Comparison of ENCODE assay signal across 24 cellular contexts in the genomic region with DNA sequence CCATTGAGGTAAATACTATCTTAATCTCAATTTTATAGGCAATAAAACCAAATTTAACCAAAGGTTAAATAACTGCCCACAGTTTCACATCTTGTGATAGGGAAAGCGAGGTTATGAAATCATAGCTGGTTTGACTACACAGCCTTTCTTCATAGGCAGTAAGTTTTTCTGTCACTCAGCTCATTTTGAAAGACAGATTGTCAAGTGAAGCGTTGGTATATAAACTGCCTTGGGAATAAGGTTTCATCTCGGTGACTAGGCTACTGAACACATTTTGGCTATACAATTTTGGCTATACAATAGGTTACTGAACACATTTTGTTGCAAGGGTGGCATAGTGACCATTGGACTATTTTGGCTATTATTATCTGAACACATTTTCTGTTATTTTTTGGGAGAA.
"Had no signal": no experiment of that assay in that cellular context is flagged by ENCODE, and none has a peak within 500 bp of the region (broad histone marks: within the 10 kb centered on the region; RNA-seq: fewer than 3 reads in every experiment).

No MANE protein-coding gene starts in this region.

- H3K9me3 ChIP-seq: testis, thoracic aorta, thyroid gland, tibial artery, tibial nerve, upper lobe of left lung, upper lobe of right lung, uterus, vagina had no signal

- H3K36me3 ChIP-seq: stomach, suprapubic skin, thoracic aorta, thyroid gland, tibial artery, tibial nerve, transverse colon, upper lobe of left lung, upper lobe of right lung, uterus, vagina had no signal

- H3K4me3 ChIP-seq: stomach, suprapubic skin, testis, thoracic aorta, thyroid gland, tibial artery, tibial nerve, transverse colon, upper lobe of left lung, upper lobe of right lung, uterus, vagina had no signal

- H3K27ac ChIP-seq: stomach, suprapubic skin, testis, thoracic aorta, thyroid gland, tibial artery, tibial nerve, transverse colon, upper lobe of left lung, upper lobe of right lung, uterus, vagina had no signal

- DNase-seq: stimulated activated CD4-positive, alpha-beta T cell treated with anti-CD3 and anti-CD28 coated beads, Interleukin-2, amount 100 ng/mL, for 48 hours; stimulated activated CD4-positive, alpha-beta T cell treated with anti-CD3 and anti-CD28 coated beads, Interleukin-4, amount 100 ng/mL, for 1 hour; stimulated activated CD4-positive, alpha-beta T cell treated with anti-CD3 and anti-CD28 coated beads, Interleukin-4, amount 100 ng/mL, for 24 hours; stimulated activated CD4-positive, alpha-beta T cell treated with anti-CD3 and anti-CD28 coated beads, Interleukin-4, amount 100 ng/mL, for 4 hours; stimulated activated CD8-positive, alpha-beta memory T cell treated with anti-CD3 and anti-CD28 coated beads, Interleukin-4, amount 100 ng/mL, for 48 hours; stimulated activated naive B cell treated with anti-CD40 and anti-IgM and Interleukin-4, amounts not matched to agents 10 μg/mL and 1 μg/mL and 100 μg/mL, for 72 hours; stimulated activated naive CD4-positive, alpha-beta T cell; stimulated activated naive CD4-positive, alpha-beta T cell treated with Interleukin-2 at 50 U/mL for 16 hours; stimulated activated naive CD8-positive, alpha-beta T cell treated with anti-CD3 and anti-CD28 coated beads, Interleukin-15, amount 100 ng/mL, for 72 hours; stimulated activated naive CD8-positive, alpha-beta T cell treated with anti-CD3 and anti-CD28 coated beads, Interleukin-15, Interleukin-2, amounts not matched to agents 100 U/mL and 50 U/mL, for 24 hours; stomach; substantia nigra; testis; thyroid gland; tibial artery; transverse colon; trophoblast cell; upper lobe of left lung; upper lobe of right lung; uterus had no signal

- H3K27me3 ChIP-seq: stomach, suprapubic skin, testis, thyroid gland, tibial artery, tibial nerve, transverse colon, upper lobe of left lung, upper lobe of right lung, uterus, vagina had no signal
